In the genomic region with DNA sequence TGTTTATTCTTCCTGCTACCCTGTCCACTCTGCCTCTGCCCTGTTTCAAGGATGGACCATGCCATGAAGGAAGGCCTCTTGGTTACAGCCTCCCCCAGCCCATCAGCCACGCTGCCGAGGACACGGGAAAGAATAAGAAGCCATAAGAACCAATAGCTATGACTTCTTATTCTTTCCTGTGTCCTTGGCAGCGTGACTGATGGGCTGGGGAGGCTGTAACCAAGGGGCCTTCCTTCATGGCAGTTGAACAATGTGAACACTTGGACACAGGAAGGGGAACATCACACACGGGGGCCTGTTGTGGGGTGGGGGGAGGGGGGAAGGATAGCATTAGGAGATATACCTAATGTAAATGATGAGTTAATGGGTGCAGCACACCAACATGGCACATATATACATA, we compare ENCODE assay signal across 8 cellular contexts.
DNase-seq lines count a peak whose midpoint lies in the region; ATAC-seq, FAIRE-seq and TF ChIP-seq lines count a peak whose summit lies in the region.
"Not testable (repeated sequence)": the region's sequence is repeated elsewhere in the genome, so short reads cannot be mapped to it uniquely, and the experiment has no call there.

No MANE protein-coding gene starts in this region.

- 91% methylated on average over 5 of the region's 5 CpGs for WGBS in A549 (ENCODE audit: missing lambda C conversion rate)
- 100% methylated on average over 3 of the region's 5 CpGs for WGBS in mesenchymal stem cell

- not testable (repeated sequence) for TF ChIP-seq EP300 in A549 (IDR thresholded peaks at IDR 0.05)

- peak overlapping the region; percentile 36 to 37; a peak in 4 of 6 replicates for H3K27ac ChIP-seq in A549
- H3K27ac ChIP-seq in RWPE1: peak overlapping the region; percentile 68
- H3K27ac ChIP-seq in coronary artery: peak overlapping the region; percentile 32 to 82
- not testable (repeated sequence) for H3K27ac ChIP-seq in mesenchymal stem cell (ENCODE audit: low read length, poor library complexity, severe bottlenecking); neural progenitor cell
- peak overlapping the region; percentile 90 to 91 for H3K27ac ChIP-seq in thoracic aorta

- H3K14ac ChIP-seq in mesenchymal stem cell (ENCODE audit: low read length in 2 of 2): not testable (repeated sequence)

- not testable (repeated sequence) for H3K4me3 ChIP-seq in A549; coronary artery; mesenchymal stem cell (ENCODE audit: insufficient read depth in 1 of 2, low read depth in 1 of 2, low read length in 2 of 2); neural progenitor cell; thoracic aorta

- not testable (repeated sequence) for TF ChIP-seq CTCF in A549 (IDR thresholded peaks at IDR 0.05); RWPE1 (conservative IDR thresholded peaks at IDR 0.05; ENCODE audit: low read depth); coronary artery (IDR thresholded peaks at IDR 0.05); neural progenitor cell (IDR thresholded peaks at IDR 0.05); thoracic aorta (IDR thresholded peaks at IDR 0.05)

- H3K4me2 ChIP-seq in A549: peak overlapping the region; percentile 23; the same call in 1 of the 3 replicates
- H3K4me2 ChIP-seq in mesenchymal stem cell (ENCODE audit: low read length, poor library complexity, severe bottlenecking); neural progenitor cell: not testable (repeated sequence)

- H2BK15ac ChIP-seq in mesenchymal stem cell (ENCODE audit: low read depth, poor library complexity, severe bottlenecking): peak overlapping the region; percentile 74

- H2AFZ ChIP-seq in mesenchymal stem cell (ENCODE audit: low read depth, low read length); neural progenitor cell (replicated peaks): not testable (repeated sequence)

- not testable (repeated sequence) for H4K20me1 ChIP-seq in neural progenitor cell (ENCODE audit: low read depth)

- FAIRE-seq in A549 (lab: Jason Lieb, UNC): not testable (repeated sequence)

- DNase-seq in A549 (ENCODE audit: low read depth in 1 of 2, low spot score in 1 of 2); RWPE1 (ENCODE audit: low spot score); activated CD4-positive, alpha-beta T cell treated with anti-CD3 and anti-CD28 coated beads, Interleukin-2, amount 10 ng/mL, durations not matched to agents 24 days and 14 days; coronary artery (ENCODE audit: low spot score); mesenchymal stem cell; neural progenitor cell (ENCODE audit: low spot score); thoracic aorta (ENCODE audit: low spot score): not testable (repeated sequence)

- not testable (repeated sequence) for ATAC-seq in A549; thoracic aorta (ENCODE audit: insufficient number of reproducible peaks, low FRiP score, low read depth)

- H3K4me1 Mint-ChIP-seq in activated CD4-positive, alpha-beta T cell treated with anti-CD3 and anti-CD28 coated beads, Interleukin-2, amount 10 ng/mL, durations not matched to agents 24 days and 14 days: peaks cover 28% of the 10 kb centered on the region
- peaks cover 74% of the 10 kb centered on the region for H3K4me1 Mint-ChIP-seq in activated naive CD8-positive, alpha-beta T cell (ENCODE audit: low read depth)
- peaks cover 35% of the 10 kb centered on the region for H3K4me1 Mint-ChIP-seq in neural progenitor cell

- H3K9me3 Mint-ChIP-seq in activated CD4-positive, alpha-beta T cell treated with anti-CD3 and anti-CD28 coated beads, Interleukin-2, amount 10 ng/mL, durations not matched to agents 24 days and 14 days; activated naive CD8-positive, alpha-beta T cell (ENCODE audit: low read depth); neural progenitor cell: not testable (repeated sequence)

- not testable (repeated sequence) for H2BK5ac ChIP-seq in mesenchymal stem cell (ENCODE audit: low read depth, low read length, poor library complexity, severe bottlenecking)

- H3K36me3 Mint-ChIP-seq in activated CD4-positive, alpha-beta T cell treated with anti-CD3 and anti-CD28 coated beads, Interleukin-2, amount 10 ng/mL, durations not matched to agents 24 days and 14 days (ENCODE audit: low read depth); activated naive CD8-positive, alpha-beta T cell: not testable (repeated sequence)
- H3K36me3 Mint-ChIP-seq in neural progenitor cell: peaks cover 40% of the 10 kb centered on the region

- not testable (repeated sequence) for H4K8ac ChIP-seq in mesenchymal stem cell (ENCODE audit: low read length)

- POLR2A ChIA-PET in A549 (lab: Yijun Ruan, JAX); RWPE1 (lab: Yijun Ruan, JAX; ENCODE audit: low non-redundant PET): not testable (repeated sequence)

- not testable (repeated sequence) for H3F3A ChIP-seq in neural progenitor cell (ENCODE audit: low read depth)

- peak overlapping the region in 1 of 2 experiments; percentile 2 for H3K4ac ChIP-seq in mesenchymal stem cell (ENCODE audit: low read depth in 1 of 2, low read length in 2 of 2)

- H3K4me1 ChIP-seq in A549 (peaks cover 34% of the 10 kb centered on the region), thoracic aorta (ENCODE audit: control insufficient read depth in 1 of 2, low read depth in 2 of 2) (peaks cover 17 to 58% of the 10 kb centered on the region in 2 donors)
- H3K4me1 ChIP-seq in mesenchymal stem cell (ENCODE audit: control insufficient read depth, insufficient read depth, low read depth, low read length); neural progenitor cell: not testable (repeated sequence)

- not testable (repeated sequence) for H2AK5ac ChIP-seq in mesenchymal stem cell (ENCODE audit: low read length, severe bottlenecking)

- H2BK12ac ChIP-seq in mesenchymal stem cell (ENCODE audit: low read length in 2 of 2): not testable (repeated sequence)

- intact Hi-C loops in activated CD4-positive, alpha-beta T cell treated with anti-CD3 and anti-CD28 coated beads, Interleukin-2, amount 10 ng/mL, durations not matched to agents 24 days and 14 days (cut with micrococcal nuclease): not testable (repeated sequence)

- not testable (repeated sequence) for H3K9ac ChIP-seq in mesenchymal stem cell (ENCODE audit: low read length); neural progenitor cell

- CTCF ChIA-PET in A549 (lab: Yijun Ruan, JAX): interaction anchor here (0.9 to 2.4 kb wide), 7 partner anchors 16 to 346 kb away, joined by 3 to 8 read pairs (median 3); no protein-coding TSS in a partner anchor
- CTCF ChIA-PET in RWPE1 (lab: Yijun Ruan, JAX): not testable (repeated sequence)

- H3K79me1 ChIP-seq in mesenchymal stem cell (replicated peaks; ENCODE audit: low read length, poor library complexity, severe bottlenecking): not testable (repeated sequence)

- H3K4me3 Mint-ChIP-seq in activated CD4-positive, alpha-beta T cell treated with anti-CD3 and anti-CD28 coated beads, Interleukin-2, amount 10 ng/mL, durations not matched to agents 24 days and 14 days: peak overlapping the region; percentile 67
- not testable (repeated sequence) for H3K4me3 Mint-ChIP-seq in activated naive CD8-positive, alpha-beta T cell; neural progenitor cell

- not testable (repeated sequence) for TF ChIP-seq RAD21 in A549 (conservative IDR thresholded peaks at IDR 0.05 in 1 of 2, IDR thresholded peaks at IDR 0.05 in 1 of 2)

- not testable (repeated sequence) for H4K91ac ChIP-seq in mesenchymal stem cell (ENCODE audit: low read length)

- H3K18ac ChIP-seq in mesenchymal stem cell (ENCODE audit: low read depth in 1 of 2, low read length in 2 of 2): not testable (repeated sequence)

- not testable (repeated sequence) for H3K79me2 ChIP-seq in neural progenitor cell (ENCODE audit: low read depth)

- not testable (repeated sequence) for H3K27me3 ChIP-seq in mesenchymal stem cell (ENCODE audit: control insufficient read depth in 1 of 2, insufficient read depth in 1 of 2, low read length in 2 of 2); neural progenitor cell; thoracic aorta (replicated peaks; ENCODE audit: insufficient read depth)

- H3K27me3 Mint-ChIP-seq in activated CD4-positive, alpha-beta T cell treated with anti-CD3 and anti-CD28 coated beads, Interleukin-2, amount 10 ng/mL, durations not matched to agents 24 days and 14 days; activated naive CD8-positive, alpha-beta T cell; neural progenitor cell (ENCODE audit: insufficient read depth, low read depth): not testable (repeated sequence)

- not testable (repeated sequence) for H3K9me3 ChIP-seq in A549; mesenchymal stem cell (ENCODE audit: control insufficient read depth, low read length); neural progenitor cell (ENCODE audit: low read depth); thoracic aorta

- not testable (repeated sequence) for H3K23ac ChIP-seq in mesenchymal stem cell (ENCODE audit: low read length in 2 of 2)

- not testable (repeated sequence) for H3K27ac Mint-ChIP-seq in activated CD4-positive, alpha-beta T cell treated with anti-CD3 and anti-CD28 coated beads, Interleukin-2, amount 10 ng/mL, durations not matched to agents 24 days and 14 days
- H3K27ac Mint-ChIP-seq in activated naive CD8-positive, alpha-beta T cell: peak overlapping the region; percentile 78
- H3K27ac Mint-ChIP-seq in neural progenitor cell: peak overlapping the region; percentile 99

- not testable (repeated sequence) for H2BK120ac ChIP-seq in mesenchymal stem cell (ENCODE audit: low read depth, low read length)

- peaks cover 6 to 16% of the 10 kb centered on the region in 2 experiments for H3K36me3 ChIP-seq in mesenchymal stem cell (ENCODE audit: control insufficient read depth in 1 of 2, insufficient read depth in 2 of 2, low read depth in 1 of 2, low read length in 2 of 2)
- not testable (repeated sequence) for H3K36me3 ChIP-seq in neural progenitor cell, thoracic aorta

- not testable (repeated sequence) for TF ChIP-seq POLR2A in A549 (IDR thresholded peaks at IDR 0.05; ENCODE audit: low read length)
